ENCODE assay signal across 13 cellular contexts in the genomic region with DNA sequence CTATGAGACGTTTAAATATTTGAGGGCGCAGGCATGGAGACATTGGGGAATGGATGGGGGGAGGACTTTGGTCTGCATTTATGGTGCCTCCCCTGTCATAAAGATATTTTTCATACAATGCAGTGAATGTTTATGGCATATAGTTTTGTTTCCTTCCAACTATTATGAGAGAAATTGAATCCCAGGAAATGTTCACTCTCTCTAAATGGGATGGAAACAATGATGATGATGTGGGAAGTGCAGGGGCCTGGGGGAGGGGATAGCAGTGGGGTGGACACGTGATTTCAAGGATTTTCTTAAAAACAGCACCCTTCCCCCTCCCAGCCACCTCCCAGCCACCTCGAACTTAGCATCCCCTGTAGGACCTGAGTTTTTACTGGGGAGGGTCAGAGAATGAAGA.
"Had no signal": no experiment of that assay in that cellular context is flagged by ENCODE, and none has a peak within 500 bp of the region (broad histone marks: within the 10 kb centered on the region; RNA-seq: fewer than 3 reads in every experiment).

No MANE protein-coding gene starts in this region.

- H3K27ac ChIP-seq: tibial artery had no signal

- H3K27ac Mint-ChIP-seq: activated B cell treated with CpG ODN at 0.5 μM for 24 hours; activated CD4-positive, alpha-beta T cell treated with anti-CD3 and anti-CD28 coated beads, Interleukin-2, amount 10 ng/mL, durations not matched to agents 7 days and 5 days; activated naive CD4-positive, alpha-beta T cell treated with anti-CD3 and anti-CD28 coated beads, Interleukin-2, amount 50 U/mL, for 24 hours; dendritic cell treated with granulocyte-macrophage colony-stimulating factor and Interleukin-4, amounts not matched to agents 40 ng/mL and 50 ng/mL, for 4 days; T-helper 1 cell treated with Interleukin-12 subunit alpha and Interleukin-12 subunit beta and Interleukin-4 antibody, amounts not matched to agents 30 μg/mL and 1 μg/mL, for 36 hours had no signal

- H3K36me3 Mint-ChIP-seq: activated naive CD4-positive, alpha-beta T cell treated with anti-CD3 and anti-CD28 coated beads, Interleukin-2, amount 50 U/mL, for 24 hours had no signal

- H3K9me3 ChIP-seq: tibial artery had no signal

- H3K36me3 ChIP-seq: tibial artery had no signal

- H3K4me3 ChIP-seq: tibial artery had no signal

- H3K27me3 ChIP-seq: tibial artery had no signal

- H3K4me1 ChIP-seq: tibial artery had no signal

- H3K4me1 Mint-ChIP-seq: activated B cell treated with CpG ODN at 0.5 μM for 24 hours had no signal

- H3K27me3 Mint-ChIP-seq: activated B cell treated with CpG ODN at 0.5 μM for 24 hours; activated naive CD4-positive, alpha-beta T cell treated with anti-CD3 and anti-CD28 coated beads, Interleukin-2, amount 50 U/mL, for 24 hours had no signal

- H3K4me3 Mint-ChIP-seq: activated B cell treated with CpG ODN at 0.5 μM for 24 hours; activated CD4-positive, alpha-beta T cell treated with anti-CD3 and anti-CD28 coated beads, Interleukin-2, amount 10 ng/mL, durations not matched to agents 7 days and 5 days; activated naive CD4-positive, alpha-beta T cell treated with anti-CD3 and anti-CD28 coated beads, Interleukin-2, amount 50 U/mL, for 24 hours; dendritic cell treated with granulocyte-macrophage colony-stimulating factor and Interleukin-4, amounts not matched to agents 40 ng/mL and 50 ng/mL, for 4 days; T-helper 1 cell treated with Interleukin-12 subunit alpha and Interleukin-12 subunit beta and Interleukin-4 antibody, amounts not matched to agents 30 μg/mL and 1 μg/mL, for 36 hours had no signal

- H3K9me3 Mint-ChIP-seq: activated B cell treated with CpG ODN at 0.5 μM for 24 hours; activated naive CD4-positive, alpha-beta T cell treated with anti-CD3 and anti-CD28 coated beads, Interleukin-2, amount 50 U/mL, for 24 hours; dendritic cell treated with granulocyte-macrophage colony-stimulating factor and Interleukin-4, amounts not matched to agents 40 ng/mL and 50 ng/mL, for 4 days had no signal

- DNase-seq: activated B cell treated with CpG ODN at 0.5 μM for 24 hours; activated CD4-positive, alpha-beta T cell treated with anti-CD3 and anti-CD28 coated beads, Interleukin-2, amount 10 ng/mL, durations not matched to agents 7 days and 5 days; activated CD8-positive, alpha-beta memory T cell treated with anti-CD3 and anti-CD28 coated beads for 24 hours; central memory CD4-positive, alpha-beta T cell; foreskin melanocyte; head of caudate nucleus; SHP77; stimulated activated CD4-positive, alpha-beta T cell treated with anti-CD3 and anti-CD28 coated beads, Interleukin-2, amount 100 ng/mL, for 48 hours; stimulated activated CD8-positive, alpha-beta memory T cell treated with anti-CD3 and anti-CD28 coated beads, Interleukin-4, amount 100 ng/mL, for 48 hours; tibial artery had no signal
